8 cellular contexts compared by ENCODE assay signal in the genomic region with DNA sequence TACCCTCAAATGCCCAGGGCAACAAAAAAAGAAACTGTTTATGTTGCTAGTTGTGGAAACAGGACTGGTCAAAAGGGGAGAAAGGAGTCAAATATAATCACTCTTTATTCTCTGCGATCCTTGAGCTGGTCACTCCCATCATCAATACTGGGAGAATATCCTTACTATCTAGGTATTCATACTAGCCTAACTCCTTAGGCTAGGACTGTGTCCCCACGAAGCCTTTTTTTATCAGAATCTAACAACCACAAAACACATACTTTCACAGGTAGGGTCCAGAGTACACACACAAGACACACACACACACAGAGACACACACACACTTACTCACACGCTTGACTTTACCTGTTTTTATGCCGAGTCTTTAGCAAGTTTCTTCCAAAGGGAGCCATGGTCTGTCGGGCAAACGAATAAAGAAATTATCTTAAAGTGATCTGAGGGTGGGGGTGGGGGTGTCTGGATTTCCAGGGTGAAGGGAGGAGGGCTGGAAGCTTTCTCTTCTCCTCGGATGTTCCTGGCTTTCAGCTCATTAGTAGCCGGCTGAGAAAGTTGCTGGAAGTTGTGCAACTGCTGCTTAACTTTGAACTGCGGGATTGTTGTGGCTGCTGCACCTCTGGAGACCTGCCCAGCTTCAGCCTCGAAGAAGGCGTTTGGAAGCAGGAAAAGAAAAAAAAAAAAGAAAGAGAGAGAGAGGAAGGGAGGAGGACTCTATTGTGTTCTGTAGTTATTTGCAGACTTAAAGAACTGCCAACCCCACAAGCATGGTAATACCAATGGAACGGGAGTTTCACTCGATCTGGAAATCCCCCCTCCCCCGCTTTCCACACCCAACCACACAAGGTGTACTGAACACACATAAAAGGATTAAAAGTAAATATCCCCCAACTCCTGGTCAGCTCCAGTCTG. TPM values are rescaled to one million over a fixed set of nuclear protein-coding genes. Genes with fewer than 3 reads are reported as not detected.
A peak's percentile ranks its signal among the peaks of the same experiment; 100 is the strongest.
DNase-seq lines count a peak whose midpoint lies in the region; ATAC-seq and TF ChIP-seq lines count a peak whose summit lies in the region.

A gene (minus strand): TSS at position 600 of the 906 bp plus-strand sequence. CDS start 208 bp downstream, at position 392.

- H4K20me1 ChIP-seq in GM23248 (ENCODE audit: insufficient read depth) = no peaks in the 10 kb centered on the region

- H3K27ac Mint-ChIP-seq in CD8-positive, alpha-beta memory T cell = no peak within 1 kb of the TSS
- no peak within 1 kb of the TSS for H3K27ac Mint-ChIP-seq in activated T-helper 17 cell treated with anti-CD3 and anti-CD28 coated beads, Interleukin-2, amount 50 U/mL, for 72 hours

- H3K79me2 ChIP-seq in GM23248 (ENCODE audit: insufficient read depth) = no peaks in the 10 kb centered on the region

- TF ChIP-seq EP300 in sigmoid colon (IDR thresholded peaks at IDR 0.05) = no peak

- H3K27me3 Mint-ChIP-seq in CD8-positive, alpha-beta memory T cell = no peaks in the 10 kb centered on the region
- H3K27me3 Mint-ChIP-seq in activated T-helper 17 cell treated with anti-CD3 and anti-CD28 coated beads, Interleukin-2, amount 50 U/mL, for 72 hours = peaks cover 3% of the 10 kb centered on the region

- peak within 1 kb of the TSS; percentile 89 for H2AFZ ChIP-seq in GM23248

- CTCF ChIA-PET in CD8-positive, alpha-beta memory T cell (lab: Charles Lee) = interaction anchor here (1.4 kb wide), 1 partner anchor 19 kb away, joined by 3 read pairs; no protein-coding TSS in a partner anchor

- H3K9ac ChIP-seq in GM23248 = peak within 1 kb of the TSS; percentile 78

- H3K4me1 Mint-ChIP-seq in CD8-positive, alpha-beta memory T cell = no peaks in the 10 kb centered on the region
- H3K4me1 Mint-ChIP-seq in activated T-helper 17 cell treated with anti-CD3 and anti-CD28 coated beads, Interleukin-2, amount 50 U/mL, for 72 hours = no peaks in the 10 kb centered on the region

- in situ Hi-C loops in GM23248 (cut with MboI) = no loop called here

- peak within 1 kb of the TSS; percentile 98 for H3K4me2 ChIP-seq in GM23248 (ENCODE audit: unreplicated experiment)

- no peaks in the 10 kb centered on the region for H3K36me3 Mint-ChIP-seq in CD8-positive, alpha-beta memory T cell
- H3K36me3 Mint-ChIP-seq in activated T-helper 17 cell treated with anti-CD3 and anti-CD28 coated beads, Interleukin-2, amount 50 U/mL, for 72 hours (ENCODE audit: low read depth) = no peaks in the 10 kb centered on the region

- POLR2A ChIA-PET in CD8-positive, alpha-beta memory T cell (lab: Charles Lee) = no interaction called here

- H3K9me3 Mint-ChIP-seq in CD8-positive, alpha-beta memory T cell = peaks cover 0 to 3% (median 0%) of the 10 kb centered on the region in 5 donors
- H3K9me3 Mint-ChIP-seq in activated T-helper 17 cell treated with anti-CD3 and anti-CD28 coated beads, Interleukin-2, amount 50 U/mL, for 72 hours = peaks cover 3% of the 10 kb centered on the region

- no peaks in the 10 kb centered on the region for H3K9me2 ChIP-seq in GM23248 (ENCODE audit: insufficient read depth)

- H3K4me3 ChIP-seq in GM23248 (peak within 1 kb of the TSS; percentile 86), right cardiac atrium (ENCODE audit: low read length) (peak within 1 kb of the TSS; percentile 96), sigmoid colon (peak within 1 kb of the TSS; percentile 23 to 53 (median 48))
- H3K4me3 ChIP-seq in CD8-positive, alpha-beta memory T cell (ENCODE audit: low read length) = no peak within 1 kb of the TSS

- TF ChIP-seq CTCF in sigmoid colon (IDR thresholded peaks at IDR 0.05) = no peak

- H3K4me1 ChIP-seq in GM23248 (ENCODE audit: insufficient read depth) (peaks cover 48% of the 10 kb centered on the region), right cardiac atrium (ENCODE audit: control insufficient read depth, insufficient read depth, low read length) (no peaks in the 10 kb centered on the region), sigmoid colon (peaks cover 0 to 27% (median 11%) of the 10 kb centered on the region in 4 donors)
- H3K4me1 ChIP-seq in CD8-positive, alpha-beta memory T cell (ENCODE audit: insufficient read depth, low read length) = no peaks in the 10 kb centered on the region

- DNase-seq in GM23248 = peak; percentile 90
- DNase-seq in UCSD-AML1 (lab: John Stamatoyannopoulos, UW; ENCODE audit: unreplicated experiment) = peak; percentile 22
- DNase-seq in right cardiac atrium = peak; percentile 75 to 91 (median 82)
- peak; percentile 90 for DNase-seq in sigmoid colon
- no peak for DNase-seq in CD8-positive, alpha-beta memory T cell
- DNase-seq in DMS153 treated with DMSO at 0.1 percent for 48 hours (lab: John Stamatoyannopoulos, UW; ENCODE audit: unreplicated experiment) = no peak

- H3K27me3 ChIP-seq in GM23248 (replicated peaks; ENCODE audit: insufficient read depth) (no peaks in the 10 kb centered on the region), right cardiac atrium (ENCODE audit: control insufficient read depth, insufficient read depth) (no peaks in the 10 kb centered on the region), sigmoid colon (no peaks in the 10 kb centered on the region)
- H3K27me3 ChIP-seq in CD8-positive, alpha-beta memory T cell (ENCODE audit: insufficient read depth, low read length, poor library complexity, severe bottlenecking) = no peaks in the 10 kb centered on the region

- H3K36me3 ChIP-seq in GM23248 (ENCODE audit: low read depth) (no peaks in the 10 kb centered on the region), sigmoid colon (no peaks in the 10 kb centered on the region)
- H3K36me3 ChIP-seq in CD8-positive, alpha-beta memory T cell (ENCODE audit: insufficient read depth, low read length) = no peaks in the 10 kb centered on the region

- no peak for TF ChIP-seq POLR2A in sigmoid colon (IDR thresholded peaks at IDR 0.05)

- intact Hi-C loops in right cardiac atrium (cut with DNase I) = no loop called here
- intact Hi-C loops in sigmoid colon (cut with DNase I) = no loop called here

- H3K9me3 ChIP-seq in GM23248 (ENCODE audit: low read depth) = no peaks in the 10 kb centered on the region
- H3K9me3 ChIP-seq in right cardiac atrium (ENCODE audit: control insufficient read depth, low read length) = no peaks in the 10 kb centered on the region
- no peaks in the 10 kb centered on the region for H3K9me3 ChIP-seq in sigmoid colon
- H3K9me3 ChIP-seq in CD8-positive, alpha-beta memory T cell (ENCODE audit: low read length) = no peaks in the 10 kb centered on the region

- WGBS in GM23248 (ENCODE audit: low coverage in 1 of 2, low lambda C conversion rate in 2 of 2, missing lambda C conversion rate in 2 of 2), 2 experiments = 5% methylated on average over 12 to 14 of the region's 14 CpGs
- WGBS in right cardiac atrium = 10% methylated on average over 14 of the region's 14 CpGs
- 4 to 20% methylated on average over 14 of the region's 14 CpGs for WGBS in sigmoid colon, 2 donors

- H3K27ac ChIP-seq in GM23248 = peak within 1 kb of the TSS; percentile 66
- peak within 1 kb of the TSS; percentile 54 for H3K27ac ChIP-seq in right cardiac atrium (ENCODE audit: low read length)
- H3K27ac ChIP-seq in sigmoid colon = peak within 1 kb of the TSS; percentile 67 to 78 (median 74)
- no peak within 1 kb of the TSS for H3K27ac ChIP-seq in CD8-positive, alpha-beta memory T cell (ENCODE audit: low read depth, low read length)

- H3F3A ChIP-seq in GM23248 (ENCODE audit: insufficient read depth) = peaks cover 9% of the 10 kb centered on the region

- ATAC-seq in right cardiac atrium (peak; percentile 93 to 96), HG03139 (IDR thresholded peaks at IDR 0.05; ENCODE audit: unreplicated experiment) (no peak)
- ATAC-seq in activated T-helper 17 cell treated with anti-CD3 and anti-CD28 coated beads, Interleukin-2, amount 50 U/mL, for 72 hours (replicated peaks) = no peak

- no peak within 1 kb of the TSS for H3K4me3 Mint-ChIP-seq in CD8-positive, alpha-beta memory T cell
- no peak within 1 kb of the TSS for H3K4me3 Mint-ChIP-seq in activated T-helper 17 cell treated with anti-CD3 and anti-CD28 coated beads, Interleukin-2, amount 50 U/mL, for 72 hours

RNA-seq across cellular contexts. Expression of the gene that starts here (rescaled TPM):
- total RNA-seq in GM23248 (2014; rRNA removed; shearing (Covaris generic)) = 0.89 and 1.5 TPM in 2 replicates
- polyA plus RNA-seq in GM23248 (2016; fragmentation: Nextera tagmentation; extraction: Ambion mirVana) = 0.86 and 1.1 TPM in 2 replicates
- 1 to 10 TPM; 2.5 to 4.0 (median 3.1) TPM for total RNA-seq in right cardiac atrium
- 0.95 TPM for polyA plus RNA-seq in right cardiac atrium
- 1 to 10 TPM; 2.7 to 3.9 (median 3.3) TPM for total RNA-seq in sigmoid colon
- under 1 TPM in 2 of 3 donors, not detected in 1; 0.32 to 0.60 TPM for polyA plus RNA-seq in sigmoid colon
- total RNA-seq in CD8-positive, alpha-beta memory T cell = not detected
- polyA plus RNA-seq in CD8-positive, alpha-beta memory T cell = not detected
- total RNA-seq in activated T-helper 17 cell treated with anti-CD3 and anti-CD28 coated beads, Interleukin-2, amount 50 U/mL, for 72 hours = not detected

Comparison
In these comparisons a context has a peak if more than half of its experiments do, and no peak if none do; other contexts are left out.
1. DNase-seq: peak in GM23248 (single experiment), UCSD-AML1 (single experiment), right cardiac atrium (3 of 3) and sigmoid colon (single experiment); none in CD8-positive, alpha-beta memory T cell (0 of 5) and DMS153 treated with DMSO at 0.1 percent for 48 hours (single experiment).
2. ATAC-seq: peak in right cardiac atrium (2 of 2); none in HG03139 (single experiment) and activated T-helper 17 cell treated with anti-CD3 and anti-CD28 coated beads, Interleukin-2, amount 50 U/mL, for 72 hours (single experiment).